ENCODE assay signal across 9 cellular contexts in the genomic region with DNA sequence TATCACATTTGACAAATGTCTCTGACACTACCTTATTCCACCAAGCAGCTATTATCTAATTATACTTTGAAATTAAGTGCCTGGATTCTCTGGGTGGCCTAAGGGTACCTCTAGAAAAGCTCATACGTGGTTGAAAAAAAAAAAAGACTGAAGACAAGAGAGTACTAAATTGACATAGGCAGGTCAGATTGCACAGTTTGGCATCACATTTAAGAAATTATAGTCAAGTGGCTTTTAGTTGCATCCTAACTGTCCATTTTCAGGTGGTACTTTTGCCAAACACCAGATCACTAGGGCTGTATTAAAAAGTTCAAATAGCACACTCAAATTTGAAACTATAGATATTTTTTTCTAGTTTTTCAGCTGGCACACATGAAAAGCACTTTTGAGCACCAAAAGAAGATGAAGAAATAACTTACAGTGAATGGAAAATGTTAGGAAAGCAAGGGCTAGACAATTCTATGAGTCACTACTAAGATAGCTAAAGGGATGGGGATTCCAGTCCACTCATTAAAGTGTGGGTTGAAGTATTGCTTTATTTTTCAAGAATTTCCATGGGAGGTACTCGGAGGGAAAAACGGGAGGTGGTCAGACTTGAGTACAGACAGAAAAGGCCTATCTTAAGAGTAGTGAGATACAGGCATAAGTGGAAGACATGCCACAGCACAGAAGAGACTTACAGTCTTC.
DNase-seq lines count a peak whose midpoint lies in the region; ATAC-seq and TF ChIP-seq lines count a peak whose summit lies in the region.
"Had no signal": no experiment of that assay in that cellular context is flagged by ENCODE, and none has a peak within 500 bp of the region (broad histone marks: within the 10 kb centered on the region; RNA-seq: fewer than 3 reads in every experiment).

No MANE protein-coding gene starts in this region.

- H3K36me3 ChIP-seq in Peyer's patch: no peaks in the 10 kb centered on the region
- no peaks in the 10 kb centered on the region for H3K36me3 ChIP-seq in BE2C

- H3K27me3 Mint-ChIP-seq in activated T-helper 17 cell treated with anti-CD3 and anti-CD28 coated beads, Interleukin-2, amount 50 U/mL, for 72 hours: no peaks in the 10 kb centered on the region
- H3K27me3 Mint-ChIP-seq in stimulated activated naive CD8-positive, alpha-beta T cell treated with anti-CD3 and anti-CD28 coated beads, Interleukin-15, Interleukin-2, amounts not matched to agents 100 ng/mL and 50 ng/mL, for 24 hours: no peaks in the 10 kb centered on the region

- H3K4me3 ChIP-seq in Peyer's patch (no peak overlapping the region), BE2C (ENCODE audit: low read depth, low read length) (no peak overlapping the region)

- H3K4me1 Mint-ChIP-seq in activated T-helper 17 cell treated with anti-CD3 and anti-CD28 coated beads, Interleukin-2, amount 50 U/mL, for 72 hours: peaks cover 5% of the 10 kb centered on the region
- H3K4me1 Mint-ChIP-seq in stimulated activated naive CD8-positive, alpha-beta T cell treated with anti-CD3 and anti-CD28 coated beads, Interleukin-15, Interleukin-2, amounts not matched to agents 100 ng/mL and 50 ng/mL, for 24 hours (ENCODE audit: low read depth): peaks cover 71% of the 10 kb centered on the region

- peak; percentile 35 for ATAC-seq in activated T-helper 17 cell treated with anti-CD3 and anti-CD28 coated beads, Interleukin-2, amount 50 U/mL, for 72 hours (replicated peaks)
- ATAC-seq in left cardiac atrium: peak; percentile 78 to 97

- H3K36me3 Mint-ChIP-seq in activated T-helper 17 cell treated with anti-CD3 and anti-CD28 coated beads, Interleukin-2, amount 50 U/mL, for 72 hours (ENCODE audit: low read depth): no peaks in the 10 kb centered on the region
- H3K36me3 Mint-ChIP-seq in stimulated activated naive CD8-positive, alpha-beta T cell treated with anti-CD3 and anti-CD28 coated beads, Interleukin-15, Interleukin-2, amounts not matched to agents 100 ng/mL and 50 ng/mL, for 24 hours (ENCODE audit: low read depth): peaks cover 28% of the 10 kb centered on the region

- H3K27me3 ChIP-seq in Peyer's patch: no peaks in the 10 kb centered on the region
- no peaks in the 10 kb centered on the region for H3K27me3 ChIP-seq in BE2C

- TF ChIP-seq CTCF in Peyer's patch (IDR thresholded peaks at IDR 0.05) (no peak), BE2C (IDR thresholded peaks at IDR 0.05; ENCODE audit: low read depth, low read length) (no peak)

- no peak for TF ChIP-seq POLR2A in Peyer's patch (IDR thresholded peaks at IDR 0.05)

- peak in 2 of 3 experiments; percentile 0 to 62 for DNase-seq in NCI-H1417 (lab: John Stamatoyannopoulos, UW)
- no peak for DNase-seq in NCI-H1417 treated with DMSO at 0.1 percent for 48 hours (lab: John Stamatoyannopoulos, UW)
- DNase-seq in left cardiac atrium: no peak
- no peak for DNase-seq in Peyer's patch
- DNase-seq in activated CD4-positive, alpha-beta T cell treated with anti-CD3 and anti-CD28 coated beads for 1 hour: no peak
- no peak for DNase-seq in BE2C
- DNase-seq: activated CD4-positive, CD25-positive, alpha-beta regulatory T cell treated with anti-CD3 and anti-CD28 coated beads, Interleukin-2, amount 50 U/mL, for 72 hours had no signal

- H3K4me1 ChIP-seq in Peyer's patch: no peaks in the 10 kb centered on the region
- H3K4me1 ChIP-seq in BE2C: no peaks in the 10 kb centered on the region

- H3K9me3 Mint-ChIP-seq in activated T-helper 17 cell treated with anti-CD3 and anti-CD28 coated beads, Interleukin-2, amount 50 U/mL, for 72 hours: no peaks in the 10 kb centered on the region
- peaks cover 7% of the 10 kb centered on the region for H3K9me3 Mint-ChIP-seq in stimulated activated naive CD8-positive, alpha-beta T cell treated with anti-CD3 and anti-CD28 coated beads, Interleukin-15, Interleukin-2, amounts not matched to agents 100 ng/mL and 50 ng/mL, for 24 hours

- H3K27ac ChIP-seq in Peyer's patch: no peak overlapping the region

- H3K27ac Mint-ChIP-seq in activated T-helper 17 cell treated with anti-CD3 and anti-CD28 coated beads, Interleukin-2, amount 50 U/mL, for 72 hours: peak overlapping the region; percentile 24
- peak overlapping the region; percentile 97 for H3K27ac Mint-ChIP-seq in stimulated activated naive CD8-positive, alpha-beta T cell treated with anti-CD3 and anti-CD28 coated beads, Interleukin-15, Interleukin-2, amounts not matched to agents 100 ng/mL and 50 ng/mL, for 24 hours

- no peak overlapping the region for H3K4me3 Mint-ChIP-seq in activated T-helper 17 cell treated with anti-CD3 and anti-CD28 coated beads, Interleukin-2, amount 50 U/mL, for 72 hours
- peak overlapping the region; percentile 52 for H3K4me3 Mint-ChIP-seq in stimulated activated naive CD8-positive, alpha-beta T cell treated with anti-CD3 and anti-CD28 coated beads, Interleukin-15, Interleukin-2, amounts not matched to agents 100 ng/mL and 50 ng/mL, for 24 hours

- H3K9me3 ChIP-seq in Peyer's patch: no peaks in the 10 kb centered on the region
- no peaks in the 10 kb centered on the region for H3K9me3 ChIP-seq in BE2C

- intact Hi-C loops in left cardiac atrium (cut with DNase I): no loop called here

Comparison
In these comparisons a context has a peak if more than half of its experiments do, and no peak if none do; other contexts are left out.
1. DNase-seq: peak in NCI-H1417 (2 of 3); none in NCI-H1417 treated with DMSO at 0.1 percent for 48 hours (single experiment), left cardiac atrium (single experiment), Peyer's patch (0 of 3), activated CD4-positive, alpha-beta T cell treated with anti-CD3 and anti-CD28 coated beads for 1 hour (single experiment) and BE2C (single experiment).